8 cellular contexts compared by ENCODE assay signal in genomic region chr7:12067156-12067831, GRCh38.
A peak's percentile ranks its signal among the peaks of the same experiment; 100 is the strongest.
DNase-seq lines count a peak whose midpoint lies in the region; ATAC-seq and TF ChIP-seq lines count a peak whose summit lies in the region.

No MANE protein-coding gene starts in this region.

- DNase-seq in DMS 273 treated with DMSO at 0.1 percent for 48 hours (lab: John Stamatoyannopoulos, UW) (peak; percentile 23), RPMI8226 (peak; percentile 62), glomerular endothelial cell (ENCODE audit: extremely low read depth, low read depth, low spot score) (peak; percentile 48), retinal pigment epithelial cell (ENCODE audit: low read depth) (no peak), coronary artery (ENCODE audit: low spot score) (no peak)
- DNase-seq in activated T-helper 9 cell treated with anti-CD3 and anti-CD28 coated beads, Interleukin-2, amount 50 U/mL, for 16 hours (ENCODE audit: low read depth): peak; percentile 30

- no peak for TF ChIP-seq EP300 in Ishikawa (IDR thresholded peaks at IDR 0.05; ENCODE audit: borderline replicate concordance)

- no peak overlapping the region for H3K27ac ChIP-seq in coronary artery

- peak; percentile 75 for ATAC-seq in GM21381 (IDR thresholded peaks at IDR 0.05; ENCODE audit: unreplicated experiment)

- no peak overlapping the region for H3K4me3 ChIP-seq in retinal pigment epithelial cell (ENCODE audit: low read length)
- no peak overlapping the region for H3K4me3 ChIP-seq in coronary artery

- peak; percentile 89 for TF ChIP-seq CTCF in retinal pigment epithelial cell (conservative IDR thresholded peaks at IDR 0.05; ENCODE audit: low read depth, low read length)
- TF ChIP-seq CTCF in coronary artery (IDR thresholded peaks at IDR 0.05): no peak

- peak; percentile 90 for TF ChIP-seq RAD21 in Ishikawa (IDR thresholded peaks at IDR 0.05; ENCODE audit: low read depth)

TF ChIP-seq in Ishikawa, 13 proteins besides CTCF, POLR2A, EP300 and RAD21:
- TF ChIP-seq FOXM1 (IDR thresholded peaks at IDR 0.05; ENCODE audit: borderline replicate concordance, low read depth): no peak
- TF ChIP-seq EGR1 (IDR thresholded peaks at IDR 0.05): no peak
- no peak for TF ChIP-seq CEBPB (IDR thresholded peaks at IDR 0.05)
- TF ChIP-seq YY1 (IDR thresholded peaks at IDR 0.05; ENCODE audit: low read depth): no peak
- no peak for TF ChIP-seq USF1 (IDR thresholded peaks at IDR 0.05)
- TF ChIP-seq TAF1 (IDR thresholded peaks at IDR 0.05; ENCODE audit: low read depth): no peak
- TF ChIP-seq TCF12 (IDR thresholded peaks at IDR 0.05; ENCODE audit: low read depth): no peak
- TF ChIP-seq, protein P1, sequence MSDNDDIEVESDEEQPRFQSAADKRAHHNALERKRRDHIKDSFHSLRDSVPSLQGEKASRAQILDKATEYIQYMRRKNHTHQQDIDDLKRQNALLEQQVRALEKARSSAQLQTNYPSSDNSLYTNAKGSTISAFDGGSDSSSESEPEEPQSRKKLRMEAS (IDR thresholded peaks at IDR 0.05): no peak
- no peak for TF ChIP-seq NFIC (IDR thresholded peaks at IDR 0.05)
- TF ChIP-seq, protein P2, sequence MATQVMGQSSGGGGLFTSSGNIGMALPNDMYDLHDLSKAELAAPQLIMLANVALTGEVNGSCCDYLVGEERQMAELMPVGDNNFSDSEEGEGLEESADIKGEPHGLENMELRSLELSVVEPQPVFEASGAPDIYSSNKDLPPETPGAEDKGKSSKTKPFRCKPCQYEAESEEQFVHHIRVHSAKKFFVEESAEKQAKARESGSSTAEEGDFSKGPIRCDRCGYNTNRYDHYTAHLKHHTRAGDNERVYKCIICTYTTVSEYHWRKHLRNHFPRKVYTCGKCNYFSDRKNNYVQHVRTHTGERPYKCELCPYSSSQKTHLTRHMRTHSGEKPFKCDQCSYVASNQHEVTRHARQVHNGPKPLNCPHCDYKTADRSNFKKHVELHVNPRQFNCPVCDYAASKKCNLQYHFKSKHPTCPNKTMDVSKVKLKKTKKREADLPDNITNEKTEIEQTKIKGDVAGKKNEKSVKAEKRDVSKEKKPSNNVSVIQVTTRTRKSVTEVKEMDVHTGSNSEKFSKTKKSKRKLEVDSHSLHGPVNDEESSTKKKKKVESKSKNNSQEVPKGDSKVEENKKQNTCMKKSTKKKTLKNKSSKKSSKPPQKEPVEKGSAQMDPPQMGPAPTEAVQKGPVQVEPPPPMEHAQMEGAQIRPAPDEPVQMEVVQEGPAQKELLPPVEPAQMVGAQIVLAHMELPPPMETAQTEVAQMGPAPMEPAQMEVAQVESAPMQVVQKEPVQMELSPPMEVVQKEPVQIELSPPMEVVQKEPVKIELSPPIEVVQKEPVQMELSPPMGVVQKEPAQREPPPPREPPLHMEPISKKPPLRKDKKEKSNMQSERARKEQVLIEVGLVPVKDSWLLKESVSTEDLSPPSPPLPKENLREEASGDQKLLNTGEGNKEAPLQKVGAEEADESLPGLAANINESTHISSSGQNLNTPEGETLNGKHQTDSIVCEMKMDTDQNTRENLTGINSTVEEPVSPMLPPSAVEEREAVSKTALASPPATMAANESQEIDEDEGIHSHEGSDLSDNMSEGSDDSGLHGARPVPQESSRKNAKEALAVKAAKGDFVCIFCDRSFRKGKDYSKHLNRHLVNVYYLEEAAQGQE (IDR thresholded peaks at IDR 0.05; ENCODE audit: low read depth): no peak
- TF ChIP-seq CREB1 (IDR thresholded peaks at IDR 0.05; ENCODE audit: low read depth): no peak
- no peak for TF ChIP-seq ZBTB7A (IDR thresholded peaks at IDR 0.05; ENCODE audit: low read depth)

Comparison
In these comparisons a context has a peak if more than half of its experiments do, and no peak if none do; other contexts are left out.
1. DNase-seq: peak in DMS 273 treated with DMSO at 0.1 percent for 48 hours (single experiment), RPMI8226 (single experiment), activated T-helper 9 cell treated with anti-CD3 and anti-CD28 coated beads, Interleukin-2, amount 50 U/mL, for 16 hours (single experiment) and glomerular endothelial cell (single experiment); none in retinal pigment epithelial cell (single experiment) and coronary artery (single experiment).